In genomic region chr12:67520611-67521010, GRCh38 we compare ENCODE assay signal across 9 cellular contexts.
"Had no signal": no experiment of that assay in that cellular context is flagged by ENCODE, and none has a peak within 500 bp of the region (broad histone marks: within the 10 kb centered on the region; RNA-seq: fewer than 3 reads in every experiment).

No MANE protein-coding gene starts in this region.

- DNase-seq: activated CD4-positive, alpha-beta T cell treated with anti-CD3 and anti-CD28 coated beads for 1 hour; activated CD4-positive, alpha-beta T cell treated with anti-CD3 and anti-CD28 coated beads, Interleukin-2, amount 50 U/mL, for 48 hours; activated CD8-positive, alpha-beta memory T cell treated with anti-CD3 and anti-CD28 coated beads, Interleukin-2, amount 10 ng/mL, durations not matched to agents 7 days and 5 days; activated effector memory CD4-positive, alpha-beta T cell treated with anti-CD3 and anti-CD28 coated beads, Interleukin-2, amount 50 U/mL, for 16 hours; activated T-cell treated with anti-CD3 and anti-CD28 coated beads, Interleukin-2, amount 50 U/mL, for 24 hours; amygdala; hypothalamus; pancreas; small intestine had no signal

- H3K27ac ChIP-seq: pancreas had no signal
